ENCODE assay signal across 8 cellular contexts in genomic region chr9:120985759-120986353, GRCh38. TPM values are rescaled to one million over a fixed set of nuclear protein-coding genes. Genes with fewer than 3 reads are reported as not detected.
A peak's percentile ranks its signal among the peaks of the same experiment; 100 is the strongest.
DNase-seq lines count a peak whose midpoint lies in the region; ATAC-seq and TF ChIP-seq lines count a peak whose summit lies in the region.

No MANE protein-coding gene starts in this region.

- DNase-seq in HCEC 1CT (peak; percentile 59), NCI-H82 (lab: John Stamatoyannopoulos, UW) (peak; percentile 75), dermis microvascular lymphatic vessel endothelial cell (ENCODE audit: low read depth in 2 of 2) (peak; percentile 64 to 78), T-helper 2 cell (no peak)

- no peaks in the 10 kb centered on the region for H3K36me3 ChIP-seq in neural cell (ENCODE audit: insufficient read depth, low read length)

- H3K9me2 ChIP-seq in neural cell (ENCODE audit: insufficient read depth, low read length), result no peaks in the 10 kb centered on the region

- no peaks in the 10 kb centered on the region for H3K79me2 ChIP-seq in neural cell (replicated peaks; ENCODE audit: insufficient read depth, low read length)

- no peak overlapping the region for H2AFZ ChIP-seq in neural cell (ENCODE audit: low read depth, low read length)

- no peak overlapping the region for H3K9ac ChIP-seq in neural cell (ENCODE audit: low read length)

- TF ChIP-seq CTCF in C4-2B (conservative IDR thresholded peaks at IDR 0.05) (peak; percentile 84), neural cell (IDR thresholded peaks at IDR 0.05; ENCODE audit: poor library complexity, severe bottlenecking) (peak; percentile 64)

- no peaks in the 10 kb centered on the region for H3K9me3 ChIP-seq in neural cell (ENCODE audit: low read length)

- no peak overlapping the region for H3K4me3 ChIP-seq in neural cell (ENCODE audit: low read length)

- H3K27ac ChIP-seq in C4-2B, result peak overlapping the region; percentile 45; the same call in 1 of the 2 replicates
- H3K27ac ChIP-seq in neural cell (ENCODE audit: low read length), result no peak overlapping the region

- ATAC-seq in GM19395 (IDR thresholded peaks at IDR 0.05; ENCODE audit: unreplicated experiment), result no peak
- no peak for ATAC-seq in GM18858 (IDR thresholded peaks at IDR 0.05; ENCODE audit: unreplicated experiment)

- TF ChIP-seq RAD21 in neural cell (conservative IDR thresholded peaks at IDR 0.05), result peak; percentile 64

- H3F3A ChIP-seq in neural cell (ENCODE audit: insufficient read depth, low read length, poor library complexity, severe bottlenecking), result no peaks in the 10 kb centered on the region

- H3K4me2 ChIP-seq in neural cell (ENCODE audit: low read length), result no peak overlapping the region

- no peaks in the 10 kb centered on the region for H3K27me3 ChIP-seq in neural cell (ENCODE audit: insufficient read depth, low read depth, low read length)

- no peaks in the 10 kb centered on the region for H4K20me1 ChIP-seq in neural cell (ENCODE audit: insufficient read depth)

- TF ChIP-seq EP300 in neural cell (conservative IDR thresholded peaks at IDR 0.05; ENCODE audit: poor library complexity, severe bottlenecking), result no peak

TF ChIP-seq in neural cell, 6 proteins besides CTCF, POLR2A, EP300 and RAD21:
- TF ChIP-seq MXI1 (conservative IDR thresholded peaks at IDR 0.05; ENCODE audit: poor library complexity, severe bottlenecking), result no peak
- peak; percentile 48 for TF ChIP-seq SMC3 (conservative IDR thresholded peaks at IDR 0.05; ENCODE audit: poor library complexity)
TF ChIP-seq in neural cell: peak in this region for 1.

RNA-seq across cellular contexts. Expression of gene TRAF1, which starts 59.3 kb away (rescaled TPM):
- total RNA-seq in dermis microvascular lymphatic vessel endothelial cell, result 0.51 and 1.2 TPM in 2 replicates
- polyA plus RNA-seq in neural cell, result 0.42 and 0.89 TPM in 2 replicates
- 0.35 and 0.49 TPM in 2 replicates for polyA minus RNA-seq in neural cell

Comparison
In these comparisons a context has a peak if more than half of its experiments do, and no peak if none do; other contexts are left out.
1. DNase-seq: peak in HCEC 1CT (single experiment), NCI-H82 (single experiment) and dermis microvascular lymphatic vessel endothelial cell (2 of 2); none in T-helper 2 cell (0 of 5).